ENCODE assay signal across 27 cellular contexts in genomic region chr2:11811036-11811654, GRCh38.
A peak's percentile ranks its signal among the peaks of the same experiment; 100 is the strongest.
DNase-seq lines count a peak whose midpoint lies in the region; ATAC-seq, FAIRE-seq and TF ChIP-seq lines count a peak whose summit lies in the region.
"Had no signal": no experiment of that assay in that cellular context is flagged by ENCODE, and none has a peak within 500 bp of the region (broad histone marks: within the 10 kb centered on the region; RNA-seq: fewer than 3 reads in every experiment).

No MANE protein-coding gene starts in this region.

- H3K4me1 ChIP-seq in psoas muscle, result peaks cover 32% of the 10 kb centered on the region
- H3K4me1 ChIP-seq: esophagus squamous epithelium had no signal

- TF ChIP-seq CTCF in psoas muscle (IDR thresholded peaks at IDR 0.05), result no peak

- H3K27me3 ChIP-seq in psoas muscle (ENCODE audit: insufficient read depth in 3 of 3, low read length in 2 of 3), result no peaks in the 10 kb centered on the region
- H3K27me3 ChIP-seq: esophagus squamous epithelium, neutrophil, sigmoid colon had no signal

- no peak overlapping the region for H3K4me3 ChIP-seq in psoas muscle
- H3K4me3 ChIP-seq: esophagus squamous epithelium, sigmoid colon had no signal

- intact Hi-C loops in psoas muscle (cut with DNase I), result no loop called here

- H3K27ac ChIP-seq in psoas muscle, result peak overlapping the region; percentile 15
- H3K27ac ChIP-seq: esophagus squamous epithelium, KMS-11, neutrophil, sigmoid colon, VCaP had no signal

- no peaks in the 10 kb centered on the region for H3K9me3 ChIP-seq in psoas muscle
- H3K9me3 ChIP-seq: esophagus squamous epithelium, neutrophil, sigmoid colon had no signal

- ATAC-seq in psoas muscle, result peak; percentile 3 to 23 (median 18)
- ATAC-seq: activated CD4-positive, alpha-beta T cell treated with anti-CD3 and anti-CD28 coated beads for 36 hours; stimulated activated memory B cell treated with anti-CD40 and anti-IgM and Interleukin-4, amounts not matched to agents 10 μg/mL and 1 μg/mL and 100 μg/mL, for 72 hours had no signal

- DNase-seq in AG08395 (ENCODE audit: low spot score), result peak; percentile 39
- peak; percentile 30 for DNase-seq in AG08396 (ENCODE audit: low spot score)
- DNase-seq in fibroblast of peridontal ligament (ENCODE audit: extremely low read depth), result peak; percentile 29
- no peak for DNase-seq in psoas muscle
- no peak for DNase-seq in frontal cortex (ENCODE audit: low spot score in 2 of 2)
- DNase-seq in NCI-H748 treated with DMSO at 0.1 percent for 48 hours (lab: John Stamatoyannopoulos, UW), result no peak
- DNase-seq in MV-4-11 (lab: John Stamatoyannopoulos, UW), result no peak
- DNase-seq: activated CD4-positive, alpha-beta T cell treated with anti-CD3 and anti-CD28 coated beads for 36 hours; activated T-cell treated with anti-CD3 and anti-CD28 coated beads, Interleukin-2, amount 50 U/mL, for 24 hours; DMS79 treated with DMSO at 0.1 percent for 48 hours; esophagus squamous epithelium; GF-D8; immature natural killer cell; mesenchymal stem cell; NCI-H1417; NCI-H2081; NCI-H526; SIG-M5; sigmoid colon; stimulated activated CD4-positive, alpha-beta T cell treated with anti-CD3 and anti-CD28 coated beads, Interleukin-15, amount 100 ng/mL, for 24 hours; SW 1271; T-helper 9 cell; trophoblast cell had no signal

- WGBS in psoas muscle, 3 donors, result 51 to 72% (median 56%) methylated on average over 6 of the region's 6 CpGs

- no peak for FAIRE-seq in frontal cortex (lab: Jason Lieb, UNC)

- peaks cover 9 to 62% of the 10 kb centered on the region in 2 donors for H3K36me3 ChIP-seq in psoas muscle (ENCODE audit: insufficient read depth in 1 of 2, low read depth in 1 of 2)
- H3K36me3 ChIP-seq: neutrophil had no signal

Comparison
In these comparisons a context has a peak if more than half of its experiments do, and no peak if none do; other contexts are left out.
1. DNase-seq: peak in AG08395 (single experiment), AG08396 (single experiment) and fibroblast of peridontal ligament (single experiment); none in psoas muscle (0 of 2), frontal cortex (0 of 2), NCI-H748 treated with DMSO at 0.1 percent for 48 hours (single experiment) and MV-4-11 (single experiment).